34 cellular contexts compared by ENCODE assay signal in the genomic region with DNA sequence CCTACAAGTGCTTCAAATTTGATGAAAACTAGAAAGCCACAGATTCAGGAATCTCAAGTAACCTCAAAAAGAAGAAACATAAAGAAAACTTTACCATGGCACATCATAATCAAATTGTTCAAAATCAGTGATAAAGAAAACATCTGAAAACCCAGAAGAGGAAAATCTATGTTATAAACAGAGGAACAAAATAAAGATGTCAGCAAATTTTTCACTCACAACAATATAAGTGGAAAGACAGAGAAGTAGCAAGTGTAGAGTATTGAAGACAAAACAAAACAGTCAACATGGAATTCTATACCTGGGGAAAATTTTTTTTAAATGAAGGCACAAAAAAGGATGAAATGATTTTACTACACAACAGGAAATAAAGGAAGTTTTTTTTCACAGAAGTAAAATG.
"Had no signal": no experiment of that assay in that cellular context is flagged by ENCODE, and none has a peak within 500 bp of the region (broad histone marks: within the 10 kb centered on the region; RNA-seq: fewer than 3 reads in every experiment).

No MANE protein-coding gene starts in this region.

- DNase-seq: naive B cell; naive thymus-derived CD8-positive, alpha-beta T cell; nephron progenitor cell; nucleus accumbens; ovary; posterior cingulate gyrus; psoas muscle; right cardiac atrium; spleen; stimulated activated CD4-positive, alpha-beta T cell treated with anti-CD3 and anti-CD28 coated beads, Interleukin-12 subunit alpha, Interleukin-12 subunit beta, amount 100 ng/mL, for 4 hours; stimulated activated CD4-positive, alpha-beta T cell treated with anti-CD3 and anti-CD28 coated beads, Interleukin-1b, Interleukin-23, amount 100 ng/mL, for 48 hours; stimulated activated CD4-positive, alpha-beta T cell treated with anti-CD3 and anti-CD28 coated beads, Interleukin-4, amount 100 ng/mL, for 1 hour; stimulated activated CD4-positive, alpha-beta T cell treated with anti-CD3 and anti-CD28 coated beads, Interleukin-4, amount 100 ng/mL, for 4 hours; stimulated activated CD8-positive, alpha-beta memory T cell treated with anti-CD3 and anti-CD28 coated beads, Interleukin-4, amount 100 ng/mL, for 48 hours; stimulated activated naive CD4-positive, alpha-beta T cell; stimulated activated naive CD8-positive, alpha-beta T cell treated with anti-CD3 and anti-CD28 coated beads, Interleukin-15, amount 100 ng/mL, for 72 hours; stimulated activated naive CD8-positive, alpha-beta T cell treated with anti-CD3 and anti-CD28 coated beads, Interleukin-15, Interleukin-2, amounts not matched to agents 100 U/mL and 50 U/mL, for 24 hours; substantia nigra; testis; tibial artery; transverse colon; upper lobe of right lung; uterus had no signal

- H2AFZ ChIP-seq: parathyroid adenoma had no signal

- H3K9me3 ChIP-seq: neutrophil, ovary, psoas muscle, suprapubic skin, testis, tibial artery, uterus had no signal

- H3K27ac ChIP-seq: neutrophil, ovary, parathyroid adenoma, psoas muscle, skin epidermis, spleen, suprapubic skin, testis, tibial artery, transverse colon, upper lobe of right lung, uterus had no signal

- H3K9me3 Mint-ChIP-seq: stimulated activated memory B cell treated with anti-CD40 and anti-IgM and Interleukin-4, amounts not matched to agents 10 μg/mL and 1 μg/mL and 100 μg/mL, for 72 hours; stimulated activated naive CD8-positive, alpha-beta T cell treated with anti-CD3 and anti-CD28 coated beads, Interleukin-15, amount 100 ng/mL, for 72 hours; type B pancreatic cell had no signal

- H3K36me3 ChIP-seq: neutrophil, ovary, spleen, suprapubic skin, tibial artery, transverse colon, upper lobe of right lung, uterus had no signal

- H3K27me3 Mint-ChIP-seq: naive B cell; naive thymus-derived CD8-positive, alpha-beta T cell; natural killer cell treated with Interleukin-12 subunit alpha and Interleukin-12 subunit beta and Interleukin-15 and Interleukin-18, amount 100 ng/mL, for 72 hours; progenitor cell of endocrine pancreas; stimulated activated memory B cell treated with anti-CD40 and anti-IgM and Interleukin-4, amounts not matched to agents 10 μg/mL and 1 μg/mL and 100 μg/mL, for 72 hours; stimulated activated naive CD8-positive, alpha-beta T cell treated with anti-CD3 and anti-CD28 coated beads, Interleukin-15, amount 100 ng/mL, for 72 hours; type B pancreatic cell had no signal

- ATAC-seq: naive thymus-derived CD8-positive, alpha-beta T cell; natural killer cell treated with Interleukin-12 subunit alpha and Interleukin-12 subunit beta and Interleukin-15 and Interleukin-18, amount 100 ng/mL, for 72 hours; psoas muscle; right cardiac atrium; sciatic nerve; stimulated activated memory B cell treated with anti-CD40 and anti-IgM and Interleukin-4, amounts not matched to agents 10 μg/mL and 1 μg/mL and 100 μg/mL, for 72 hours; stimulated activated naive CD8-positive, alpha-beta T cell treated with anti-CD3 and anti-CD28 coated beads, Interleukin-15, amount 100 ng/mL, for 72 hours; stimulated activated naive CD8-positive, alpha-beta T cell treated with anti-CD3 and anti-CD28 coated beads, Interleukin-15, Interleukin-2, amounts not matched to agents 100 U/mL and 50 U/mL, for 24 hours; upper lobe of right lung had no signal

- H3K36me3 Mint-ChIP-seq: naive B cell; naive thymus-derived CD8-positive, alpha-beta T cell; stimulated activated memory B cell treated with anti-CD40 and anti-IgM and Interleukin-4, amounts not matched to agents 10 μg/mL and 1 μg/mL and 100 μg/mL, for 72 hours; type B pancreatic cell had no signal

- H3K4me1 ChIP-seq: parathyroid adenoma, psoas muscle, spleen, suprapubic skin, testis, tibial artery, transverse colon, upper lobe of right lung, uterus had no signal

- H3K4me1 Mint-ChIP-seq: naive B cell; naive thymus-derived CD8-positive, alpha-beta T cell; stimulated activated memory B cell treated with anti-CD40 and anti-IgM and Interleukin-4, amounts not matched to agents 10 μg/mL and 1 μg/mL and 100 μg/mL, for 72 hours; stimulated activated naive CD8-positive, alpha-beta T cell treated with anti-CD3 and anti-CD28 coated beads, Interleukin-15, amount 100 ng/mL, for 72 hours had no signal

- H3K4me2 ChIP-seq: smooth muscle cell had no signal

- H3K9ac ChIP-seq: parathyroid adenoma had no signal

- H3K4me3 ChIP-seq: ovary, psoas muscle, skin epidermis, smooth muscle cell, spleen, suprapubic skin, testis, tibial artery, transverse colon, upper lobe of right lung, uterus had no signal

- H3K4me3 Mint-ChIP-seq: naive B cell; naive thymus-derived CD8-positive, alpha-beta T cell; natural killer cell treated with Interleukin-12 subunit alpha and Interleukin-12 subunit beta and Interleukin-15 and Interleukin-18, amount 100 ng/mL, for 72 hours; nephron progenitor cell; neural crest cell; stimulated activated memory B cell treated with anti-CD40 and anti-IgM and Interleukin-4, amounts not matched to agents 10 μg/mL and 1 μg/mL and 100 μg/mL, for 72 hours; stimulated activated naive CD8-positive, alpha-beta T cell treated with anti-CD3 and anti-CD28 coated beads, Interleukin-15, amount 100 ng/mL, for 72 hours; type B pancreatic cell had no signal

- H3K27me3 ChIP-seq: neutrophil, ovary, spleen, suprapubic skin, testis, tibial artery, transverse colon, upper lobe of right lung, uterus had no signal

- H3K27ac Mint-ChIP-seq: naive B cell; naive thymus-derived CD8-positive, alpha-beta T cell; natural killer cell treated with Interleukin-12 subunit alpha and Interleukin-12 subunit beta and Interleukin-15 and Interleukin-18, amount 100 ng/mL, for 72 hours; progenitor cell of endocrine pancreas; stimulated activated memory B cell treated with anti-CD40 and anti-IgM and Interleukin-4, amounts not matched to agents 10 μg/mL and 1 μg/mL and 100 μg/mL, for 72 hours; stimulated activated naive CD8-positive, alpha-beta T cell treated with anti-CD3 and anti-CD28 coated beads, Interleukin-15, amount 100 ng/mL, for 72 hours; type B pancreatic cell had no signal
